19 cellular contexts compared by ENCODE assay signal in genomic region chr2:131483981-131484505, GRCh38. TPM values are rescaled to one million over a fixed set of nuclear protein-coding genes. Genes with fewer than 3 reads are reported as not detected.
DNase-seq lines count a peak whose midpoint lies in the region; ATAC-seq, FAIRE-seq and TF ChIP-seq lines count a peak whose summit lies in the region.
"Had no signal": no experiment of that assay in that cellular context is flagged by ENCODE, and none has a peak within 500 bp of the region (broad histone marks: within the 10 kb centered on the region; RNA-seq: fewer than 3 reads in every experiment).

No MANE protein-coding gene starts in this region.

- no peak overlapping the region for H4K91ac ChIP-seq in neuronal stem cell (ENCODE audit: low read depth, low read length, poor library complexity)

- H3K27ac ChIP-seq in neuronal stem cell (replicated peaks; ENCODE audit: low read length), result no peak overlapping the region
- no peak overlapping the region for H3K27ac ChIP-seq in CD4-positive, alpha-beta T cell (ENCODE audit: low read depth, low read length)
- H3K27ac ChIP-seq: A549, C4-2B had no signal

- H4K8ac ChIP-seq in neuronal stem cell (ENCODE audit: low read depth, low read length), result no peak overlapping the region

- H3K4me1 ChIP-seq in neuronal stem cell (ENCODE audit: control insufficient read depth in 2 of 2, insufficient read depth in 1 of 2, low read depth in 1 of 2, low read length in 2 of 2), result no peaks in the 10 kb centered on the region
- H3K4me1 ChIP-seq: A549, BE2C had no signal

- peaks cover 0 to 3% of the 10 kb centered on the region in 2 donors for H3K36me3 ChIP-seq in neuronal stem cell (replicated peaks in 1 of 2; ENCODE audit: control insufficient read depth in 2 of 2, insufficient read depth in 2 of 2, low read length in 2 of 2)
- H3K36me3 ChIP-seq: BE2C had no signal

- POLR2A ChIA-PET in CD4-positive, alpha-beta T cell (lab: Charles Lee), result no interaction called here

- H3K27ac Mint-ChIP-seq in activated CD8-positive, alpha-beta memory T cell treated with anti-CD3 and anti-CD28 coated beads, Interleukin-2, amount 10 ng/mL, durations not matched to agents 7 days and 5 days, result no peak overlapping the region
- no peak overlapping the region for H3K27ac Mint-ChIP-seq in CD4-positive, alpha-beta T cell
- H3K27ac Mint-ChIP-seq: CD8-positive, alpha-beta T cell; H9 had no signal

- no peak for TF ChIP-seq CTCF in CD4-positive, alpha-beta T cell (IDR thresholded peaks at IDR 0.05)

- no peaks in the 10 kb centered on the region for H3K9me3 ChIP-seq in neuronal stem cell (replicated peaks in 1 of 2; ENCODE audit: control insufficient read depth in 2 of 2, insufficient read depth in 1 of 2, low read depth in 1 of 2, low read length in 2 of 2)
- no peaks in the 10 kb centered on the region for H3K9me3 ChIP-seq in CD4-positive, alpha-beta T cell (ENCODE audit: control insufficient read depth, low read length)
- H3K9me3 ChIP-seq: A549, BE2C had no signal

- peak overlapping the region; percentile 10 for H2BK12ac ChIP-seq in neuronal stem cell (ENCODE audit: low read length)

- H3K4me3 ChIP-seq in neuronal stem cell (ENCODE audit: low read length in 2 of 2), result no peak overlapping the region
- H3K4me3 ChIP-seq: A549 had no signal

- H3K18ac ChIP-seq in neuronal stem cell (ENCODE audit: low read length), result no peak overlapping the region

- no peak overlapping the region for H2BK120ac ChIP-seq in neuronal stem cell (ENCODE audit: low read depth, low read length)

- no peak overlapping the region for H3K14ac ChIP-seq in neuronal stem cell (ENCODE audit: low read length)

- peaks cover 17% of the 10 kb centered on the region for H3K36me3 Mint-ChIP-seq in activated CD8-positive, alpha-beta memory T cell treated with anti-CD3 and anti-CD28 coated beads, Interleukin-2, amount 10 ng/mL, durations not matched to agents 7 days and 5 days
- peaks cover 17% of the 10 kb centered on the region for H3K36me3 Mint-ChIP-seq in CD4-positive, alpha-beta T cell (ENCODE audit: low read depth)

- no peaks in the 10 kb centered on the region for H3K27me3 ChIP-seq in neuronal stem cell (ENCODE audit: control insufficient read depth in 3 of 3, insufficient read depth in 3 of 3, low read depth in 1 of 3, low read length in 3 of 3)
- H3K27me3 ChIP-seq in CD4-positive, alpha-beta T cell (ENCODE audit: control insufficient read depth, insufficient read depth, low read length), result no peaks in the 10 kb centered on the region
- H3K27me3 ChIP-seq: BE2C had no signal

- H2BK5ac ChIP-seq in neuronal stem cell (ENCODE audit: low read length), result no peak overlapping the region

- H2AFZ ChIP-seq in neuronal stem cell (ENCODE audit: low read length), result no peak overlapping the region

- CTCF ChIA-PET in activated CD8-positive, alpha-beta memory T cell treated with anti-CD3 and anti-CD28 coated beads, Interleukin-2, amount 10 ng/mL, durations not matched to agents 7 days and 5 days (lab: Charles Lee), result no interaction called here
- CTCF ChIA-PET in CD4-positive, alpha-beta T cell (lab: Charles Lee), result no interaction called here

- no peak overlapping the region for H2BK15ac ChIP-seq in neuronal stem cell (ENCODE audit: low read length)

- intact Hi-C loops in CD4-positive, alpha-beta T cell (cut with DNase I, micrococcal nuclease), result no loop called here

- peaks cover 13% of the 10 kb centered on the region for H3K4me1 Mint-ChIP-seq in activated CD8-positive, alpha-beta memory T cell treated with anti-CD3 and anti-CD28 coated beads, Interleukin-2, amount 10 ng/mL, durations not matched to agents 7 days and 5 days
- H3K4me1 Mint-ChIP-seq in CD4-positive, alpha-beta T cell (ENCODE audit: low read depth), result no peaks in the 10 kb centered on the region
- H3K4me1 Mint-ChIP-seq: H9 had no signal

- no peak overlapping the region for H3K4me2 ChIP-seq in neuronal stem cell (ENCODE audit: insufficient read depth, low read length, poor library complexity, severe bottlenecking)
- H3K4me2 ChIP-seq: A549 had no signal

- FAIRE-seq in urothelium cell line (lab: Jason Lieb, UNC), result peak; percentile 62
- FAIRE-seq: A549, D721Med, GM19239 had no signal

- ATAC-seq in activated CD8-positive, alpha-beta memory T cell treated with anti-CD3 and anti-CD28 coated beads, Interleukin-2, amount 10 ng/mL, durations not matched to agents 7 days and 5 days, result no peak
- ATAC-seq in CD4-positive, alpha-beta T cell (ENCODE audit: poor library complexity), result no peak
- ATAC-seq: A549; CD8-positive, alpha-beta T cell had no signal

- no peak overlapping the region for H2AK5ac ChIP-seq in neuronal stem cell (ENCODE audit: low read depth, low read length)

- H3K9me3 Mint-ChIP-seq in activated CD8-positive, alpha-beta memory T cell treated with anti-CD3 and anti-CD28 coated beads, Interleukin-2, amount 10 ng/mL, durations not matched to agents 7 days and 5 days (ENCODE audit: low read depth), result no peaks in the 10 kb centered on the region
- no peaks in the 10 kb centered on the region for H3K9me3 Mint-ChIP-seq in CD4-positive, alpha-beta T cell
- H3K9me3 Mint-ChIP-seq: CD8-positive, alpha-beta T cell had no signal

- H3K27me3 Mint-ChIP-seq in activated CD8-positive, alpha-beta memory T cell treated with anti-CD3 and anti-CD28 coated beads, Interleukin-2, amount 10 ng/mL, durations not matched to agents 7 days and 5 days, result no peaks in the 10 kb centered on the region
- H3K27me3 Mint-ChIP-seq in CD4-positive, alpha-beta T cell, result no peaks in the 10 kb centered on the region

- H3K23ac ChIP-seq in neuronal stem cell (ENCODE audit: low read depth, low read length, poor library complexity), result no peak overlapping the region

- H3K9ac ChIP-seq in neuronal stem cell (ENCODE audit: low read depth, low read length, poor library complexity), result peak overlapping the region; percentile 70

- DNase-seq in activated CD8-positive, alpha-beta memory T cell treated with anti-CD3 and anti-CD28 coated beads, Interleukin-2, amount 50 U/mL, for 48 hours, result peak; percentile 44
- DNase-seq in activated CD8-positive, alpha-beta memory T cell treated with anti-CD3 and anti-CD28 coated beads, Interleukin-2, amount 10 ng/mL, durations not matched to agents 7 days and 5 days, result no peak
- peak; percentile 37 for DNase-seq in left kidney (ENCODE audit: low read depth, low spot score)
- DNase-seq in neuronal stem cell (ENCODE audit: low spot score), result no peak
- DNase-seq in urothelium cell line (ENCODE audit: low spot score), result no peak
- DNase-seq in NCI-H526 treated with DMSO at 0.1 percent for 48 hours (lab: John Stamatoyannopoulos, UW), result no peak
- no peak for DNase-seq in CD4-positive, alpha-beta T cell
- DNase-seq: BE2C; CD8-positive, alpha-beta T cell; COR-L47; GF-D8; GOT3; H9 had no signal

- H3K4ac ChIP-seq in neuronal stem cell (ENCODE audit: low read length), result no peak overlapping the region

- WGBS in neuronal stem cell (ENCODE audit: extremely low coverage in 2 of 2, insufficient read length in 2 of 2, insufficient replicate concordance in 1 of 2), 2 donors, result no CpG with 5 or more reads among the region's 16 CpGs

- peaks cover 6% of the 10 kb centered on the region for H3K79me1 ChIP-seq in neuronal stem cell (ENCODE audit: low read depth, low read length)

- no peak overlapping the region for H3K4me3 Mint-ChIP-seq in activated CD8-positive, alpha-beta memory T cell treated with anti-CD3 and anti-CD28 coated beads, Interleukin-2, amount 10 ng/mL, durations not matched to agents 7 days and 5 days
- H3K4me3 Mint-ChIP-seq in CD4-positive, alpha-beta T cell, result no peak overlapping the region
- H3K4me3 Mint-ChIP-seq: CD8-positive, alpha-beta T cell; H9 had no signal

RNA-seq across cellular contexts. Expression of gene TUBA3D, which starts 8.1 kb away (rescaled TPM):
- total RNA-seq in activated CD8-positive, alpha-beta memory T cell treated with anti-CD3 and anti-CD28 coated beads, Interleukin-2, amount 10 ng/mL, durations not matched to agents 7 days and 5 days, result not detected
- 0.15 TPM for polyA plus RNA-seq in neuronal stem cell (2013, experiment 1 of 2)
- 0.11 TPM for polyA plus RNA-seq in neuronal stem cell (2013, experiment 2 of 2)
- total RNA-seq in CD4-positive, alpha-beta T cell, result not detected
- total RNA-seq: CD8-positive, alpha-beta T cell; H9 had no signal
- polyA plus RNA-seq: A549, AG04450 had no signal

RNA-seq across cellular contexts. Expression of gene MZT2A, which starts 8.2 kb away (rescaled TPM):
- total RNA-seq in activated CD8-positive, alpha-beta memory T cell treated with anti-CD3 and anti-CD28 coated beads, Interleukin-2, amount 10 ng/mL, durations not matched to agents 7 days and 5 days, result 100 to 1,000 TPM; 198 to 262 TPM
- polyA plus RNA-seq in neuronal stem cell (2013, experiment 1 of 2), result 246 TPM
- 243 TPM for polyA plus RNA-seq in neuronal stem cell (2013, experiment 2 of 2)
- 10 to 100 TPM; 55.3 to 58.7 TPM for total RNA-seq in CD4-positive, alpha-beta T cell

RNA-seq across cellular contexts. Expression of gene CCDC74A, which starts 43.6 kb away (rescaled TPM):
- 1 to 10 TPM; 3.0 to 4.6 TPM for total RNA-seq in activated CD8-positive, alpha-beta memory T cell treated with anti-CD3 and anti-CD28 coated beads, Interleukin-2, amount 10 ng/mL, durations not matched to agents 7 days and 5 days
- polyA plus RNA-seq in neuronal stem cell (2013, experiment 1 of 2), result 62.0 TPM
- 59.8 TPM for polyA plus RNA-seq in neuronal stem cell (2013, experiment 2 of 2)
- total RNA-seq in CD4-positive, alpha-beta T cell, result under 1 TPM; 0.50 to 0.60 TPM
- total RNA-seq: HT1080 had no signal

Comparison
In these comparisons a context has a peak if more than half of its experiments do, and no peak if none do; other contexts are left out.
1. DNase-seq: peak in activated CD8-positive, alpha-beta memory T cell treated with anti-CD3 and anti-CD28 coated beads, Interleukin-2, amount 50 U/mL, for 48 hours (single experiment) and left kidney (single experiment); none in activated CD8-positive, alpha-beta memory T cell treated with anti-CD3 and anti-CD28 coated beads, Interleukin-2, amount 10 ng/mL, durations not matched to agents 7 days and 5 days (single experiment), neuronal stem cell (single experiment), urothelium cell line (single experiment), NCI-H526 treated with DMSO at 0.1 percent for 48 hours (single experiment) and CD4-positive, alpha-beta T cell (0 of 10).